Comparison of ENCODE assay signal across 8 cellular contexts in genomic region chr5:173328896-173329369, GRCh38. TPM values are rescaled to one million over a fixed set of nuclear protein-coding genes. Genes with fewer than 3 reads are reported as not detected.
A peak's percentile ranks its signal among the peaks of the same experiment; 100 is the strongest.
DNase-seq lines count a peak whose midpoint lies in the region; FAIRE-seq and TF ChIP-seq lines count a peak whose summit lies in the region.

No MANE protein-coding gene starts in this region.

- H3K9me3 Mint-ChIP-seq in activated naive CD8-positive, alpha-beta T cell treated with anti-CD3 and anti-CD28 coated beads for 36 hours: peaks cover 2% of the 10 kb centered on the region

- TF ChIP-seq POLR2A in transverse colon (IDR thresholded peaks at IDR 0.05): no peak

- no peak for TF ChIP-seq CTCF in transverse colon (IDR thresholded peaks at IDR 0.05)

- peaks cover 37% of the 10 kb centered on the region for H3K4me1 Mint-ChIP-seq in activated naive CD8-positive, alpha-beta T cell treated with anti-CD3 and anti-CD28 coated beads for 36 hours

- peak overlapping the region; percentile 99 for H3K4me3 Mint-ChIP-seq in activated naive CD8-positive, alpha-beta T cell treated with anti-CD3 and anti-CD28 coated beads for 36 hours

- H3K27me3 Mint-ChIP-seq in activated naive CD8-positive, alpha-beta T cell treated with anti-CD3 and anti-CD28 coated beads for 36 hours: peaks cover 81% of the 10 kb centered on the region

- H3K27ac ChIP-seq in transverse colon: peak overlapping the region in 1 of 4 donors; percentile 13

- H3K36me3 ChIP-seq in transverse colon: no peaks in the 10 kb centered on the region

- no peak for TF ChIP-seq EP300 in transverse colon (IDR thresholded peaks at IDR 0.05; ENCODE audit: low read depth)

- peaks cover 53% of the 10 kb centered on the region for H3K36me3 Mint-ChIP-seq in activated naive CD8-positive, alpha-beta T cell treated with anti-CD3 and anti-CD28 coated beads for 36 hours

- in situ Hi-C loops in transverse colon (cut with MboI; ENCODE audit: low pct_ligation_motif_present in 1 of 4, low pct_unique_long_range_greater_than_20kb in 1 of 4, low sequenced_read_pairs in 3 of 4): no loop called here

- H3K27me3 ChIP-seq in transverse colon: peaks cover 89% of the 10 kb centered on the region

- intact Hi-C loops in transverse colon (cut with DNase I; ENCODE audit: low total_unique reads) (no loop called here), posterior vena cava (cut with DNase I) (no loop called here)

- H3K9me3 ChIP-seq in iPS-18c (ENCODE audit: control insufficient read depth, insufficient read depth, low read length): peaks cover 4% of the 10 kb centered on the region
- no peaks in the 10 kb centered on the region for H3K9me3 ChIP-seq in transverse colon

- WGBS in transverse colon (ENCODE audit: low coverage in 1 of 2), 2 donors: 4% methylated on average over 19 of the region's 19 CpGs; no CpG with 5 or more reads in 1 of the 2 donors

- peak overlapping the region; percentile 85 for H3K4me3 ChIP-seq in iPS-18c (ENCODE audit: insufficient read depth, low read depth, low read length)
- H3K4me3 ChIP-seq in transverse colon: peak overlapping the region in 3 of 4 donors; percentile 19 to 48 (median 21)

- no peak for FAIRE-seq in frontal cortex (lab: Jason Lieb, UNC)

- DNase-seq in GM04504 (ENCODE audit: low read depth) (peak; percentile 64), M059J (ENCODE audit: low read depth) (peak; percentile 91), transverse colon (no peak), medulla oblongata (ENCODE audit: extremely low spot score) (no peak), frontal cortex (ENCODE audit: low spot score in 2 of 2) (no peak), posterior vena cava (ENCODE audit: low spot score) (no peak)
- peak; percentile 54 for DNase-seq in activated naive CD8-positive, alpha-beta T cell treated with anti-CD3 and anti-CD28 coated beads for 36 hours

- H3K4me1 ChIP-seq in transverse colon: peaks cover 24 to 45% (median 41%) of the 10 kb centered on the region in 4 donors

- H3K27ac Mint-ChIP-seq in activated naive CD8-positive, alpha-beta T cell treated with anti-CD3 and anti-CD28 coated beads for 36 hours: peak overlapping the region; percentile 97

RNA-seq across cellular contexts. Expression of gene STC2, which starts 0.7 kb away (rescaled TPM):
- total RNA-seq in M059J (2014; rRNA removed; shearing (Covaris generic)): 311 and 328 TPM in 2 replicates
- 10 to 100 TPM; 41.1 to 41.2 TPM for total RNA-seq in activated naive CD8-positive, alpha-beta T cell treated with anti-CD3 and anti-CD28 coated beads for 36 hours
- total RNA-seq in transverse colon (1 to 10 TPM; 1.5 to 8.1 (median 2.0) TPM), frontal cortex (0.82 TPM), posterior vena cava (10 to 100 TPM in 1 of 2 donors, 1 to 10 TPM in 1; 4.2 to 16.6 TPM)

Comparison
In these comparisons a context has a peak if more than half of its experiments do, and no peak if none do; other contexts are left out.
1. DNase-seq: peak in GM04504 (single experiment), M059J (single experiment) and activated naive CD8-positive, alpha-beta T cell treated with anti-CD3 and anti-CD28 coated beads for 36 hours (single experiment); none in transverse colon (single experiment), medulla oblongata (single experiment), frontal cortex (0 of 2) and posterior vena cava (single experiment).